Comparison of ENCODE assay signal across 1 cellular context in genomic region chr10:63515002-63515763, GRCh38.
TF ChIP-seq lines count a peak whose summit lies in the region.

No MANE protein-coding gene starts in this region.

TF ChIP-seq in HepG2, 621 proteins besides CTCF, POLR2A, EP300 and RAD21:
- TF ChIP-seq ZNF841 (CRISPR knock-in tag; IDR thresholded peaks at IDR 0.05; ENCODE audit: borderline replicate concordance), result no peak
- TF ChIP-seq ZNF281 (CRISPR knock-in tag; IDR thresholded peaks at IDR 0.05; ENCODE audit: borderline replicate concordance), result 0 out of 2 replicates have a peak, but pooled peaks have one; percentile 16
- TF ChIP-seq JUNB (CRISPR knock-in tag; IDR thresholded peaks at IDR 0.05; ENCODE audit: borderline replicate concordance), result no peak
- TF ChIP-seq ZBTB39 (CRISPR knock-in tag; IDR thresholded peaks at IDR 0.05), result no peak
- no peak for TF ChIP-seq KDM5A (IDR thresholded peaks at IDR 0.05; ENCODE audit: borderline replicate concordance, low read length)
